ENCODE assay signal across 9 cellular contexts in the genomic region with DNA sequence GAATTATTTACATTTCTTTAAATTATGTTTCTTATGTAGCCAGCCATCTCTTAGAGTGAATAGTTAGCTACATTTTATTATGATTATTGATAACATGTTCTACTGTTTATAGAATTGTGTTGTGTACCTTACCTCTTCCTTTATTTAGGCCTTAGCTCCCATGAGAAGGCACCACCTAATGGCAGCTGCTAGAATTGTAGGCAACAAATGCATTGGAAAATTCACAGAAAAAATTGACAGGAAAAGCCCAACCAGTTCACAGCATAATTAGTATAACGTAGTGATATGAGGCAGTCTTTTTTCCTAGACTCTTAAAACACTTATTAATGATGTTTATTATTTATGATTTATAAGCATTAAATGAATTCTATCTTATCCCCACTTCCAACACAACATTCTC.
DNase-seq lines count a peak whose midpoint lies in the region; ATAC-seq and TF ChIP-seq lines count a peak whose summit lies in the region.
"Had no signal": no experiment of that assay in that cellular context is flagged by ENCODE, and none has a peak within 500 bp of the region (broad histone marks: within the 10 kb centered on the region; RNA-seq: fewer than 3 reads in every experiment).

No MANE protein-coding gene starts in this region.

- no peaks in the 10 kb centered on the region for H3K27me3 ChIP-seq in Karpas-422 (ENCODE audit: low read length)

- H3K27ac Mint-ChIP-seq in nephron: no peak overlapping the region
- no peak overlapping the region for H3K27ac Mint-ChIP-seq in naive thymus-derived CD8-positive, alpha-beta T cell

- H3K27me3 Mint-ChIP-seq in nephron (ENCODE audit: low read depth): no peaks in the 10 kb centered on the region
- H3K27me3 Mint-ChIP-seq in naive thymus-derived CD8-positive, alpha-beta T cell: no peaks in the 10 kb centered on the region

- no peak overlapping the region for H2AFZ ChIP-seq in Karpas-422 (ENCODE audit: low read length)

- H3K4me1 Mint-ChIP-seq in nephron: peaks cover 9% of the 10 kb centered on the region
- H3K4me1 Mint-ChIP-seq in naive thymus-derived CD8-positive, alpha-beta T cell: peaks cover 2 to 22% (median 14%) of the 10 kb centered on the region in 4 donors

- TF ChIP-seq CTCF in astrocyte of the spinal cord (IDR thresholded peaks at IDR 0.05; ENCODE audit: low read depth, low read length) (peak; percentile 38), nephron (IDR thresholded peaks at IDR 0.05; ENCODE audit: unreplicated experiment in 3 of 3) (peak in 2 of 3 experiments; percentile 8 to 29)

- H3K36me3 Mint-ChIP-seq in nephron (ENCODE audit: low read depth): peaks cover 4% of the 10 kb centered on the region
- peaks cover 8 to 22% (median 9%) of the 10 kb centered on the region in 3 donors for H3K36me3 Mint-ChIP-seq in naive thymus-derived CD8-positive, alpha-beta T cell

- no peaks in the 10 kb centered on the region for H3K79me2 ChIP-seq in Karpas-422 (ENCODE audit: low read length)

- ATAC-seq in GM19395 (IDR thresholded peaks at IDR 0.05; ENCODE audit: unreplicated experiment): no peak
- ATAC-seq in naive thymus-derived CD8-positive, alpha-beta T cell: no peak

- H3K36me3 ChIP-seq in Karpas-422 (ENCODE audit: insufficient read depth, low read length): no peaks in the 10 kb centered on the region

- no peaks in the 10 kb centered on the region for H3K9me2 ChIP-seq in Karpas-422 (replicated peaks; ENCODE audit: insufficient read depth, low read length)

- H3K4me3 Mint-ChIP-seq in nephron: no peak overlapping the region
- H3K4me3 Mint-ChIP-seq in naive thymus-derived CD8-positive, alpha-beta T cell: no peak overlapping the region

- H3K9ac ChIP-seq in Karpas-422 (ENCODE audit: low read length): no peak overlapping the region

- in situ Hi-C loops in astrocyte of the spinal cord (cut with HindIII; ENCODE audit: low sequenced_read_pairs): no loop called here

- no peak overlapping the region for H3K4me2 ChIP-seq in Karpas-422 (ENCODE audit: low read depth, low read length, poor library complexity, severe bottlenecking)

- DNase-seq in DMS 273 (lab: John Stamatoyannopoulos, UW; ENCODE audit: unreplicated experiment): peak; percentile 49
- DNase-seq in DMS 273 treated with DMSO at 0.1 percent for 48 hours (lab: John Stamatoyannopoulos, UW): no peak
- DNase-seq in Karpas-422: peak; percentile 69
- DNase-seq in astrocyte of the spinal cord (ENCODE audit: low read depth, low spot score): peak; percentile 8
- DNase-seq in midbrain (lab: John Stamatoyannopoulos, UW): no peak
- DNase-seq in naive thymus-derived CD8-positive, alpha-beta T cell: no peak
- DNase-seq: 8988T had no signal

- no peak overlapping the region for H3K27ac ChIP-seq in Karpas-422 (ENCODE audit: low read length)

- no peaks in the 10 kb centered on the region for H3K4me1 ChIP-seq in Karpas-422 (ENCODE audit: low read length)

- peaks cover 9% of the 10 kb centered on the region for H3K9me3 Mint-ChIP-seq in nephron
- peaks cover 0 to 4% (median 0%) of the 10 kb centered on the region in 9 donors for H3K9me3 Mint-ChIP-seq in naive thymus-derived CD8-positive, alpha-beta T cell

- H4K20me1 ChIP-seq in Karpas-422 (ENCODE audit: insufficient read depth, low read depth, low read length): no peaks in the 10 kb centered on the region

- H3K9me3 ChIP-seq in Karpas-422 (ENCODE audit: low read length): no peaks in the 10 kb centered on the region

- POLR2A ChIA-PET in naive thymus-derived CD8-positive, alpha-beta T cell (lab: Charles Lee): no interaction called here

- H3K4me3 ChIP-seq in Karpas-422 (ENCODE audit: low read length) (no peak overlapping the region), astrocyte of the spinal cord (ENCODE audit: low read depth, low read length) (no peak overlapping the region)

Comparison
In these comparisons a context has a peak if more than half of its experiments do, and no peak if none do; other contexts are left out.
1. DNase-seq: peak in DMS 273 (single experiment), Karpas-422 (single experiment) and astrocyte of the spinal cord (single experiment); none in DMS 273 treated with DMSO at 0.1 percent for 48 hours (single experiment), midbrain (single experiment) and naive thymus-derived CD8-positive, alpha-beta T cell (0 of 10).